Comparison of ENCODE assay signal across 25 cellular contexts in the genomic region with DNA sequence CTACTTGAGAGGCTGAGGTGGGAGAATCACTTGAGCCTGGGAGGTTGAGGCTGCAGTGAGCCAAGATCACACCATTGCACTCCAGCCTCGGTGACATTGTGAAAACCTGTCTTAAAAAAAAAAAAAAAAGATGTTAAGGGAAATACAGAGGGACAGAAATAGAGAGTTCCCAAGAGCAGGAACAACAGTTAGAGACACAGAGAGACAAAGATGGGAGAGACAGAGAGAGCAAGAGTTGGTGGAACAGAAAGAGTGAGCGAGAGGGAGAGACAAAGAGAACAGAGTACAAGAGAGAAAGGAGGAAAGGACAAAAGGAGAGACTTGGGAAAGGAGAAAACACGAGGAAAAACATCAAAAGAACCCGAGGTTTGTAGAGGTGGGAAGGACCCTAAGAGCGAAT. TPM values are rescaled to one million over a fixed set of nuclear protein-coding genes. Genes with fewer than 3 reads are reported as not detected.
A peak's percentile ranks its signal among the peaks of the same experiment; 100 is the strongest.
DNase-seq lines count a peak whose midpoint lies in the region; ATAC-seq and TF ChIP-seq lines count a peak whose summit lies in the region.
"Had no signal": no experiment of that assay in that cellular context is flagged by ENCODE, and none has a peak within 500 bp of the region (broad histone marks: within the 10 kb centered on the region; RNA-seq: fewer than 3 reads in every experiment).

No MANE protein-coding gene starts in this region.

- H3K4me2 ChIP-seq in GM23248 (ENCODE audit: unreplicated experiment), result no peak overlapping the region

- H3K4me3 ChIP-seq in GM23248, result no peak overlapping the region
- H3K4me3 ChIP-seq in neutrophil (ENCODE audit: low read depth in 1 of 2, low read length in 1 of 2), result no peak overlapping the region
- H3K4me3 ChIP-seq: gastrocnemius medialis, MG63, PC-9, tibial artery had no signal

- in situ Hi-C loops in GM23248 (cut with MboI), result no loop called here

- no peaks in the 10 kb centered on the region for H3K36me3 ChIP-seq in GM23248 (ENCODE audit: low read depth)
- no peaks in the 10 kb centered on the region for H3K36me3 ChIP-seq in neutrophil
- H3K36me3 ChIP-seq: gastrocnemius medialis, MG63, tibial artery had no signal

- ATAC-seq in activated naive CD8-positive, alpha-beta T cell treated with anti-CD3 and anti-CD28 coated beads, Interleukin-2, amount 50 U/mL, for 24 hours, result no peak
- ATAC-seq in GM21737 (IDR thresholded peaks at IDR 0.05; ENCODE audit: unreplicated experiment), result no peak
- ATAC-seq: gastrocnemius medialis, left lobe of liver had no signal

- H3K79me2 ChIP-seq in GM23248 (ENCODE audit: insufficient read depth), result no peaks in the 10 kb centered on the region

- DNase-seq in activated naive CD4-positive, alpha-beta T cell treated with anti-CD3 and anti-CD28 coated beads, Interleukin-2, amount 10 ng/mL, durations not matched to agents 7 days and 5 days, result no peak
- DNase-seq in activated naive CD4-positive, alpha-beta T cell (lab: John Stamatoyannopoulos, UW), result no peak
- no peak for DNase-seq in GM23248
- DNase-seq in activated naive CD8-positive, alpha-beta T cell treated with anti-CD3 and anti-CD28 coated beads, Interleukin-2, amount 50 U/mL, for 24 hours, result no peak
- DNase-seq in NOMO-1 (lab: John Stamatoyannopoulos, UW; ENCODE audit: unreplicated experiment in 2 of 2), result no peak
- DNase-seq in DMS153 (lab: John Stamatoyannopoulos, UW), result no peak
- DNase-seq: activated CD4-positive, CD25-positive, alpha-beta regulatory T cell treated with anti-CD3 and anti-CD28 coated beads, Interleukin-2, amount 50 U/mL, for 72 hours; activated effector memory CD4-positive, alpha-beta T cell treated with Interleukin-2 at 50 U/mL for 16 hours; dermis blood vessel endothelial cell; DMS 273 treated with DMSO at 0.1 percent for 48 hours; gastrocnemius medialis; HFFc6; hippocampal formation; MG63; NCI-H1417 treated with DMSO at 0.1 percent for 48 hours; NCI-H2107; PC-9; SHP77 treated with DMSO at 0.1 percent for 48 hours; small intestine; stimulated activated CD4-positive, alpha-beta T cell treated with anti-CD3 and anti-CD28 coated beads, Interleukin-2, amount 100 ng/mL, for 24 hours; stimulated activated naive CD4-positive, alpha-beta T cell had no signal

- peaks cover 1% of the 10 kb centered on the region for H3K36me3 Mint-ChIP-seq in activated naive CD4-positive, alpha-beta T cell treated with anti-CD3 and anti-CD28 coated beads, Interleukin-2, amount 10 ng/mL, durations not matched to agents 7 days and 5 days
- no peaks in the 10 kb centered on the region for H3K36me3 Mint-ChIP-seq in activated naive CD8-positive, alpha-beta T cell treated with anti-CD3 and anti-CD28 coated beads, Interleukin-2, amount 50 U/mL, for 24 hours (ENCODE audit: low read depth)

- 86 to 90% methylated on average over 5 of the region's 5 CpGs for WGBS in GM23248 (ENCODE audit: low coverage in 1 of 2, low lambda C conversion rate in 2 of 2, missing lambda C conversion rate in 2 of 2), 2 experiments

- H3K27me3 Mint-ChIP-seq in activated naive CD4-positive, alpha-beta T cell treated with anti-CD3 and anti-CD28 coated beads, Interleukin-2, amount 10 ng/mL, durations not matched to agents 7 days and 5 days, result peaks cover 24% of the 10 kb centered on the region
- peaks cover 7% of the 10 kb centered on the region for H3K27me3 Mint-ChIP-seq in activated naive CD8-positive, alpha-beta T cell treated with anti-CD3 and anti-CD28 coated beads, Interleukin-2, amount 50 U/mL, for 24 hours

- no peaks in the 10 kb centered on the region for H3K9me3 Mint-ChIP-seq in activated naive CD4-positive, alpha-beta T cell treated with anti-CD3 and anti-CD28 coated beads, Interleukin-2, amount 10 ng/mL, durations not matched to agents 7 days and 5 days
- no peaks in the 10 kb centered on the region for H3K9me3 Mint-ChIP-seq in activated naive CD8-positive, alpha-beta T cell treated with anti-CD3 and anti-CD28 coated beads, Interleukin-2, amount 50 U/mL, for 24 hours
- H3K9me3 Mint-ChIP-seq: HFFc6 had no signal

- H4K20me1 ChIP-seq in GM23248 (ENCODE audit: insufficient read depth), result no peaks in the 10 kb centered on the region

- H3K4me1 ChIP-seq in GM23248 (ENCODE audit: insufficient read depth) (peaks cover 59% of the 10 kb centered on the region), neutrophil (ENCODE audit: control insufficient read depth in 1 of 2, insufficient read depth in 1 of 2, low read depth in 1 of 2, low read length in 1 of 2) (peaks cover 91 to 95% of the 10 kb centered on the region in 2 experiments)

- H3F3A ChIP-seq in GM23248 (ENCODE audit: insufficient read depth), result peaks cover 26% of the 10 kb centered on the region; the same call in 1 of the 2 replicates

- H3K9ac ChIP-seq in GM23248, result peak overlapping the region; percentile 28; the same call in 1 of the 2 replicates

- TF ChIP-seq CTCF in neutrophil (IDR thresholded peaks at IDR 0.05), result no peak

- no peaks in the 10 kb centered on the region for H3K9me2 ChIP-seq in GM23248 (ENCODE audit: insufficient read depth)

- H3K4me1 Mint-ChIP-seq in activated naive CD4-positive, alpha-beta T cell treated with anti-CD3 and anti-CD28 coated beads, Interleukin-2, amount 10 ng/mL, durations not matched to agents 7 days and 5 days, result peaks cover 88% of the 10 kb centered on the region
- H3K4me1 Mint-ChIP-seq in activated naive CD8-positive, alpha-beta T cell treated with anti-CD3 and anti-CD28 coated beads, Interleukin-2, amount 50 U/mL, for 24 hours, result peaks cover 87% of the 10 kb centered on the region

- H3K27ac ChIP-seq in GM23248 (0 out of 2 replicates have a peak overlapping the region, but pooled peaks have one; percentile 42), neutrophil (peak overlapping the region; percentile 96)
- H3K27ac ChIP-seq: gastrocnemius medialis, tibial artery had no signal

- peak overlapping the region; percentile 1 for H3K27ac Mint-ChIP-seq in activated naive CD4-positive, alpha-beta T cell treated with anti-CD3 and anti-CD28 coated beads, Interleukin-2, amount 10 ng/mL, durations not matched to agents 7 days and 5 days
- H3K27ac Mint-ChIP-seq in activated naive CD8-positive, alpha-beta T cell treated with anti-CD3 and anti-CD28 coated beads, Interleukin-2, amount 50 U/mL, for 24 hours, result peak overlapping the region; percentile 40
- H3K27ac Mint-ChIP-seq: HFFc6 had no signal

- no peak overlapping the region for H3K4me3 Mint-ChIP-seq in activated naive CD4-positive, alpha-beta T cell treated with anti-CD3 and anti-CD28 coated beads, Interleukin-2, amount 10 ng/mL, durations not matched to agents 7 days and 5 days
- H3K4me3 Mint-ChIP-seq in activated naive CD8-positive, alpha-beta T cell treated with anti-CD3 and anti-CD28 coated beads, Interleukin-2, amount 50 U/mL, for 24 hours, result no peak overlapping the region
- H3K4me3 Mint-ChIP-seq: HFFc6 had no signal

- H3K9me3 ChIP-seq in GM23248 (ENCODE audit: low read depth) (no peaks in the 10 kb centered on the region), neutrophil (no peaks in the 10 kb centered on the region)
- H3K9me3 ChIP-seq: gastrocnemius medialis, MG63, tibial artery had no signal

- 0 out of 2 replicates have a peak overlapping the region, but pooled peaks have one; percentile 55 for H2AFZ ChIP-seq in GM23248
- H2AFZ ChIP-seq: PC-9 had no signal

- CTCF ChIA-PET in activated naive CD4-positive, alpha-beta T cell treated with anti-CD3 and anti-CD28 coated beads, Interleukin-2, amount 10 ng/mL, durations not matched to agents 7 days and 5 days (lab: Charles Lee), result interaction anchor here (11.1 kb wide), 1 partner anchor 32 kb away, joined by 112 read pairs; the partner anchor contains the start of gene BHLHE40

- H3K27me3 ChIP-seq in GM23248 (replicated peaks; ENCODE audit: insufficient read depth) (no peaks in the 10 kb centered on the region), neutrophil (no peaks in the 10 kb centered on the region)
- H3K27me3 ChIP-seq: gastrocnemius medialis, MG63, tibial artery had no signal

RNA-seq across cellular contexts. Expression of gene BHLHE40, which starts 35.8 kb away (rescaled TPM):
- total RNA-seq in GM23248 (2014; rRNA removed; shearing (Covaris generic)), result 27.6 and 33.9 TPM in 2 replicates
- polyA plus RNA-seq in GM23248 (2016; fragmentation: Nextera tagmentation; extraction: Ambion mirVana), result 42.9 TPM in 2 replicates
